23 cellular contexts compared by ENCODE assay signal in the genomic region with DNA sequence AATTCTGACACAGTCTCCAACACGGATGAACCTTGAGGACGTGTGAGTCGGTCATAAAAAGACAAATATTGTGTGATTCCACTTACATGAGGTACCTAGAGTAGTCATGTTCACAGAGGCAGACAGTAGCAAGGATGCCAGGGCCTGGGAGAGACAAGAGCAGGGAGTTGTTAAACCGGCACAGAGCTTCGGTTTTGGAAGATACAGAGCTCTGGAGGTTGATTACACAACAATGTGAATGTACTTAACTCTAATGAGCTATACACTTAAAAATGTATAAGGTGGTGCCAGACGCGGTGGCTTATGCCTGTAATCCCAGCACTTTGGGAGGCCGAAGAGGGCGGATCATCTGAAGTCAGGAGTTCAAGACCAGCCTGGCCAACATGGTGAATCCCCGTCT. TPM values are rescaled to one million over a fixed set of nuclear protein-coding genes. Genes with fewer than 3 reads are reported as not detected.
"Had no signal": no experiment of that assay in that cellular context is flagged by ENCODE, and none has a peak within 500 bp of the region (broad histone marks: within the 10 kb centered on the region; RNA-seq: fewer than 3 reads in every experiment).

No MANE protein-coding gene starts in this region.

- H3K9me3 ChIP-seq: Peyer's patch, SJCRH30, SK-N-SH had no signal

- H3K27me3 ChIP-seq: brain microvascular endothelial cell, cardiac muscle cell, Peyer's patch, SJCRH30 had no signal

- DNase-seq: activated CD4-positive, alpha-beta memory T cell treated with anti-CD3 and anti-CD28 coated beads for 36 hours; activated CD4-positive, alpha-beta T cell treated with anti-CD3 and anti-CD28 coated beads, Interleukin-2, amount 10 ng/mL, durations not matched to agents 7 days and 5 days; activated CD4-positive, CD25-positive, alpha-beta regulatory T cell; activated CD8-positive, alpha-beta memory T cell treated with anti-CD3 and anti-CD28 coated beads for 24 hours; activated gamma-delta T cell; activated naive CD4-positive, alpha-beta T cell treated with anti-CD3 and anti-CD28 coated beads for 36 hours; activated T-cell treated with anti-CD3 and anti-CD28 coated beads, Interleukin-2, amount 50 U/mL, for 48 hours; brain microvascular endothelial cell; NCI-H1105 treated with DMSO at 0.1 percent for 48 hours; NCI-H1436 treated with DMSO at 0.1 percent for 48 hours; NCI-H187; NCI-H510A treated with DMSO at 0.1 percent for 48 hours; NK-92 treated with Interleukin-12 subunit alpha and Interleukin-12 subunit beta, amount 100 ng/mL, for 24 hours; OCI-M1; Right ventricle myocardium superior; SJCRH30; SK-N-SH; T-helper 1 cell had no signal

- H3K9ac ChIP-seq: SK-N-SH had no signal

- H3K9me2 ChIP-seq: SK-N-SH had no signal

- H3K4me2 ChIP-seq: SK-N-SH had no signal

- H3K27ac ChIP-seq: brain microvascular endothelial cell, cardiac muscle cell, Peyer's patch, RWPE1, SJCRH30, VCaP had no signal

- H3K4me1 ChIP-seq: Peyer's patch had no signal

- ATAC-seq: activated T-helper 17 cell treated with anti-CD3 and anti-CD28 coated beads, Interleukin-2, amount 50 U/mL, for 72 hours had no signal

- H3K36me3 ChIP-seq: brain microvascular endothelial cell, cardiac muscle cell, Peyer's patch, SJCRH30 had no signal

- H3K4me3 ChIP-seq: cardiac muscle cell, Peyer's patch, SJCRH30 had no signal

RNA-seq across cellular contexts. Expression of a gene that starts 37.8 kb away (rescaled TPM):
- total RNA-seq: Right ventricle myocardium superior had no signal
